ENCODE assay signal across 8 cellular contexts in genomic region chr18:35029770-35030169, GRCh38. TPM values are rescaled to one million over a fixed set of nuclear protein-coding genes. Genes with fewer than 3 reads are reported as not detected.
DNase-seq lines count a peak whose midpoint lies in the region; ATAC-seq and TF ChIP-seq lines count a peak whose summit lies in the region.

No MANE protein-coding gene starts in this region.

- H3K36me3 ChIP-seq in BLaER1 treated with 17β-estradiol and CSF1 and Interleukin-3, amounts not matched to agents 10 nM and 100 nM: no peaks in the 10 kb centered on the region
- no peaks in the 10 kb centered on the region for H3K36me3 ChIP-seq in uterus

- TF ChIP-seq POLR2A in uterus (IDR thresholded peaks at IDR 0.05): no peak

- TF ChIP-seq CTCF in cardiac fibroblast (IDR thresholded peaks at IDR 0.05; ENCODE audit: low read depth, low read length) (peak; percentile 22), uterus (IDR thresholded peaks at IDR 0.05) (no peak)

- peak overlapping the region in 10 of 11 experiments; percentile 26 to 78 (median 70); a peak in 20 of 22 replicates for H3K27ac ChIP-seq in BLaER1 treated with 17β-estradiol and CSF1 and Interleukin-3, amounts not matched to agents 10 nM and 100 nM
- H3K27ac ChIP-seq in uterus: peak overlapping the region in 1 of 2 donors; percentile 37

- DNase-seq in cardiac fibroblast (ENCODE audit: low read depth in 2 of 2): peak; percentile 33 to 42
- DNase-seq in sciatic nerve (ENCODE audit: low spot score): no peak
- no peak for DNase-seq in NCI-H2196 treated with DMSO at 0.1 percent for 48 hours (lab: John Stamatoyannopoulos, UW; ENCODE audit: unreplicated experiment)
- no peak for DNase-seq in uterus
- no peak for DNase-seq in NK-92 treated with Interleukin-12 subunit alpha and Interleukin-12 subunit beta, amount 100 ng/mL, for 24 hours (lab: John Stamatoyannopoulos, UW)

- peak overlapping the region; percentile 59 to 86 (median 75) for H3K4me2 ChIP-seq in BLaER1 treated with 17β-estradiol and CSF1 and Interleukin-3, amounts not matched to agents 10 nM and 100 nM

- H3K27me3 ChIP-seq in BLaER1 treated with 17β-estradiol and CSF1 and Interleukin-3, amounts not matched to agents 10 nM and 100 nM: no peaks in the 10 kb centered on the region
- no peaks in the 10 kb centered on the region for H3K27me3 ChIP-seq in uterus

- H3K4me1 ChIP-seq in BLaER1 treated with 17β-estradiol and CSF1 and Interleukin-3, amounts not matched to agents 10 nM and 100 nM: peaks cover 13 to 25% (median 17%) of the 10 kb centered on the region in 10 experiments
- H3K4me1 ChIP-seq in uterus: peaks cover 0 to 6% of the 10 kb centered on the region in 2 donors

- H4K20me1 ChIP-seq in BLaER1 treated with 17β-estradiol and CSF1 and Interleukin-3, amounts not matched to agents 10 nM and 100 nM: no peaks in the 10 kb centered on the region; a peak in 1 of 22 replicates

- H3K4me3 ChIP-seq in BLaER1 treated with 17β-estradiol and CSF1 and Interleukin-3, amounts not matched to agents 10 nM and 100 nM: peak overlapping the region in 7 of 10 experiments; percentile 0 to 44 (median 23); a peak in 9 of 20 replicates
- H3K4me3 ChIP-seq in cardiac fibroblast (replicated peaks in 1 of 2; ENCODE audit: low read depth in 2 of 2, low read length in 2 of 2): no peak overlapping the region
- H3K4me3 ChIP-seq in uterus: no peak overlapping the region

- ATAC-seq in GM19035 (IDR thresholded peaks at IDR 0.05; ENCODE audit: unreplicated experiment) (peak; percentile 89), HG03378 (IDR thresholded peaks at IDR 0.05; ENCODE audit: unreplicated experiment) (peak; percentile 89), sciatic nerve (peak; percentile 56)

- 0 out of 22 replicates have a peak, but pooled peaks cover 0 to 3% (median 0%) of the 10 kb centered on the region in 11 experiments for H3K9me3 ChIP-seq in BLaER1 treated with 17β-estradiol and CSF1 and Interleukin-3, amounts not matched to agents 10 nM and 100 nM (replicated peaks in 1 of 11)
- no peaks in the 10 kb centered on the region for H3K9me3 ChIP-seq in uterus

- H3K9ac ChIP-seq in BLaER1 treated with 17β-estradiol and CSF1 and Interleukin-3, amounts not matched to agents 10 nM and 100 nM: peak overlapping the region in 10 of 11 experiments; percentile 21 to 63 (median 51); a peak in 19 of 22 replicates

- intact Hi-C loops in sciatic nerve (cut with DNase I): no loop called here
- intact Hi-C loops in uterus (cut with DNase I; ENCODE audit: low total_unique reads): no loop called here

RNA-seq across cellular contexts. Expression of gene MAPRE2, which starts 11.4 kb away (rescaled TPM):
- total RNA-seq in sciatic nerve: 51.8 TPM
- 10 to 100 TPM in 3 of 4 donors, 1 to 10 TPM in 1; 7.4 to 29.8 (median 21.7) TPM for total RNA-seq in uterus

Comparison
In these comparisons a context has a peak if more than half of its experiments do, and no peak if none do; other contexts are left out.
1. H3K4me3 ChIP-seq: peak in BLaER1 treated with 17β-estradiol and CSF1 and Interleukin-3, amounts not matched to agents 10 nM and 100 nM (7 of 10); none in cardiac fibroblast (0 of 2) and uterus (0 of 2).
2. DNase-seq: peak in cardiac fibroblast (2 of 2); none in sciatic nerve (single experiment), NCI-H2196 treated with DMSO at 0.1 percent for 48 hours (single experiment), uterus (0 of 2) and NK-92 treated with Interleukin-12 subunit alpha and Interleukin-12 subunit beta, amount 100 ng/mL, for 24 hours (single experiment).
3. Peak in every context shown above with its lines, with median percentiles within 50 percentile points of each other: ATAC-seq.